29 cellular contexts compared by ENCODE assay signal in the genomic region with DNA sequence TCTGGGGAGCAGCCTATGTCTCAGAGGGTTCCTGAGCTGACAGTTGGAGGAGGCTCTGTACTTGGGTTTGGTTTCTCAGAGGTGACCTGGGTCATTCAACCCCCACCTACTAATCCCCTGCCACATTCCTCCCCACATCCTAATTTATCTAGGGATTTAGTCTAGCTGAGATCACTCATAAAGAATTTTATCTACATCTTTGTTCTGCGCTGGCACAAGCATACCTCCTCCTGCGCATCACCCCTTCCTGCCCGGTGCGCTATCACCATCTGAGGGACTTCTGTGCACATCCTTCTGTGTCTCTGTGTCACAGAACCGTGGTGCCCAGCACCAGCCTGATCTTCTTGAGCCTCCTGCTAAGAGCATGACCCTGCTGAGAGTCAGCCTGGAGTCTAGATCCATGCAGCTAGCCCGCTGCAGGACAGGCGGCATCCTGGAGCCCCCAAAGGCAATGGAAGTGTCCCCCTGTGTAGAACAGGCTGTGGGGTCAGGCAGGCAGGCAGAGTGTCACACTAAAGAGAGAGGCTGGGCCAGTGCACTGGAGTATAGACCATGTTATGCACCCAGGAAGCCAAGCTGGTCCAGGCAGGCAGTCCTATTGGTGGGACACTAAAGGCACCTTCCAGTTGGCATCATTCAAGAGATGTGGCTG.
A peak's percentile ranks its signal among the peaks of the same experiment; 100 is the strongest.
DNase-seq lines count a peak whose midpoint lies in the region; ATAC-seq, FAIRE-seq and TF ChIP-seq lines count a peak whose summit lies in the region.
"Had no signal": no experiment of that assay in that cellular context is flagged by ENCODE, and none has a peak within 500 bp of the region (broad histone marks: within the 10 kb centered on the region; RNA-seq: fewer than 3 reads in every experiment).

No MANE protein-coding gene starts in this region.

- H3K4me1 Mint-ChIP-seq in HFFc6 (ENCODE audit: low read depth): peaks cover 83% of the 10 kb centered on the region
- H3K4me1 Mint-ChIP-seq in astrocyte (ENCODE audit: low read depth, unreplicated experiment): no peaks in the 10 kb centered on the region
- peaks cover 6% of the 10 kb centered on the region for H3K4me1 Mint-ChIP-seq in neural crest cell

- peaks cover 2% of the 10 kb centered on the region for H3K79me2 ChIP-seq in astrocyte (ENCODE audit: insufficient read depth, low read length)

- H4K20me1 ChIP-seq in BLaER1 (no peaks in the 10 kb centered on the region), astrocyte (ENCODE audit: insufficient read depth, low read length) (peaks cover 42% of the 10 kb centered on the region)

- H3K4me3 Mint-ChIP-seq in HFFc6 (peak overlapping the region; percentile 49; the same call in 1 of the 2 replicates), astrocyte (ENCODE audit: unreplicated experiment) (no peak overlapping the region), neural crest cell (no peak overlapping the region)
- H3K4me3 Mint-ChIP-seq: activated CD8-positive, alpha-beta T cell treated with anti-CD3 and anti-CD28 coated beads for 36 hours had no signal

- H3K36me3 Mint-ChIP-seq in HFFc6 (ENCODE audit: low read depth): peaks cover 26% of the 10 kb centered on the region
- H3K36me3 Mint-ChIP-seq in astrocyte (ENCODE audit: low read depth, unreplicated experiment): no peaks in the 10 kb centered on the region
- no peaks in the 10 kb centered on the region for H3K36me3 Mint-ChIP-seq in neural crest cell (ENCODE audit: low read depth)

- no peak overlapping the region for H2AFZ ChIP-seq in astrocyte (ENCODE audit: low read depth, low read length)

- H3K9me3 ChIP-seq in BLaER1: no peaks in the 10 kb centered on the region
- no peaks in the 10 kb centered on the region for H3K9me3 ChIP-seq in astrocyte (ENCODE audit: insufficient read depth, low read depth, low read length)
- H3K9me3 ChIP-seq: BE2C, HAP-1, heart right ventricle, Peyer's patch, SJSA1, tibial nerve had no signal

- H3K27ac Mint-ChIP-seq in HFFc6 (peak overlapping the region; percentile 77), astrocyte (ENCODE audit: unreplicated experiment) (no peak overlapping the region), neural crest cell (ENCODE audit: unreplicated experiment) (peak overlapping the region; percentile 57)
- H3K27ac Mint-ChIP-seq: activated CD8-positive, alpha-beta T cell treated with anti-CD3 and anti-CD28 coated beads for 36 hours had no signal

- H3K27me3 ChIP-seq in BLaER1: no peaks in the 10 kb centered on the region
- H3K27me3 ChIP-seq in astrocyte (ENCODE audit: insufficient read depth, low read length): no peaks in the 10 kb centered on the region
- H3K27me3 ChIP-seq: BE2C, brain microvascular endothelial cell, heart right ventricle, Peyer's patch, SJSA1, tibial nerve had no signal

- no peaks in the 10 kb centered on the region for H3K36me3 ChIP-seq in BLaER1
- peaks cover 3% of the 10 kb centered on the region for H3K36me3 ChIP-seq in astrocyte (ENCODE audit: insufficient read depth, low read length)
- H3K36me3 ChIP-seq: BE2C, brain microvascular endothelial cell, HAP-1, heart right ventricle, Peyer's patch, SJSA1, tibial nerve had no signal

- peak overlapping the region; percentile 50 for H3K4me2 ChIP-seq in BLaER1
- no peak overlapping the region for H3K4me2 ChIP-seq in astrocyte (ENCODE audit: low read length)

- no peak overlapping the region for H3K9ac ChIP-seq in BLaER1
- H3K9ac ChIP-seq in astrocyte (ENCODE audit: low read length): no peak overlapping the region

- H3K4me1 ChIP-seq in BLaER1 (peaks cover 41% of the 10 kb centered on the region), astrocyte (ENCODE audit: insufficient read depth, low read length) (peaks cover 8% of the 10 kb centered on the region)
- H3K4me1 ChIP-seq: HAP-1, heart right ventricle, Peyer's patch, tibial nerve had no signal

- H3K27ac ChIP-seq in BLaER1 (no peak overlapping the region), astrocyte (ENCODE audit: low read depth, low read length) (no peak overlapping the region)
- H3K27ac ChIP-seq: brain microvascular endothelial cell, heart right ventricle, Peyer's patch, SJSA1, tibial nerve had no signal

- H3K9me3 Mint-ChIP-seq in HFFc6: no peaks in the 10 kb centered on the region
- no peaks in the 10 kb centered on the region for H3K9me3 Mint-ChIP-seq in astrocyte (ENCODE audit: unreplicated experiment)
- no peaks in the 10 kb centered on the region for H3K9me3 Mint-ChIP-seq in neural crest cell
- H3K9me3 Mint-ChIP-seq: activated CD8-positive, alpha-beta T cell treated with anti-CD3 and anti-CD28 coated beads for 36 hours had no signal

- H3K4me3 ChIP-seq in BLaER1 (no peak overlapping the region), astrocyte (ENCODE audit: insufficient read depth, low read depth, low read length) (no peak overlapping the region)
- H3K4me3 ChIP-seq: HAP-1, heart right ventricle, Peyer's patch, SJSA1, tibial nerve had no signal

- peak; percentile 59 for DNase-seq in HFFc6
- DNase-seq in astrocyte (ENCODE audit: low read depth): no peak
- DNase-seq in neural crest cell (ENCODE audit: low read depth, low spot score): no peak
- DNase-seq in NCI-H2107 (lab: John Stamatoyannopoulos, UW): no peak
- DNase-seq in GDM1 (lab: John Stamatoyannopoulos, UW): no peak
- no peak for DNase-seq in SIG-M5 treated with dmso at 0.1 percent for 504 hours (lab: John Stamatoyannopoulos, UW; ENCODE audit: unreplicated experiment)
- DNase-seq: ACHN; activated CD4-positive, alpha-beta T cell treated with anti-CD3 and anti-CD28 coated beads for 1 hour; activated CD8-positive, alpha-beta T cell treated with anti-CD3 and anti-CD28 coated beads for 36 hours; activated gamma-delta T cell; activated T-cell treated with anti-CD3 and anti-CD28 coated beads for 4 hours; BE2C; brain microvascular endothelial cell; effector memory CD4-positive, alpha-beta T cell; GF-D8; heart right ventricle; NCI-H1105; NCI-H2029; Peyer's patch; stimulated activated CD4-positive, alpha-beta T cell treated with anti-CD3 and anti-CD28 coated beads, Interleukin-15, amount 100 ng/mL, for 24 hours; stimulated activated naive CD4-positive, alpha-beta T cell treated with Interleukin-2 at 50 U/mL for 16 hours; T-helper 1 cell had no signal

- ATAC-seq in GM21825 (IDR thresholded peaks at IDR 0.05; ENCODE audit: unreplicated experiment): no peak
- ATAC-seq: activated CD8-positive, alpha-beta T cell treated with anti-CD3 and anti-CD28 coated beads for 36 hours; heart right ventricle; sciatic nerve had no signal

- H3K27me3 Mint-ChIP-seq in HFFc6 (ENCODE audit: insufficient read depth) (no peaks in the 10 kb centered on the region; the same call in 1 of the 2 replicates), astrocyte (ENCODE audit: low read depth, unreplicated experiment) (peaks cover 13% of the 10 kb centered on the region), neural crest cell (ENCODE audit: low read depth) (no peaks in the 10 kb centered on the region)
- H3K27me3 Mint-ChIP-seq: activated CD8-positive, alpha-beta T cell treated with anti-CD3 and anti-CD28 coated beads for 36 hours had no signal

- TF ChIP-seq CTCF in HFFc6 (IDR thresholded peaks at IDR 0.05) (no peak), astrocyte (IDR thresholded peaks at IDR 0.05; ENCODE audit: insufficient read depth, low read depth, low read length) (no peak), neural crest cell (conservative IDR thresholded peaks at IDR 0.05) (no peak)

- FAIRE-seq in astrocyte (lab: Jason Lieb, UNC): peak; percentile 23
- FAIRE-seq: TTC549 had no signal
